4 cellular contexts compared by ENCODE assay signal in the genomic region with DNA sequence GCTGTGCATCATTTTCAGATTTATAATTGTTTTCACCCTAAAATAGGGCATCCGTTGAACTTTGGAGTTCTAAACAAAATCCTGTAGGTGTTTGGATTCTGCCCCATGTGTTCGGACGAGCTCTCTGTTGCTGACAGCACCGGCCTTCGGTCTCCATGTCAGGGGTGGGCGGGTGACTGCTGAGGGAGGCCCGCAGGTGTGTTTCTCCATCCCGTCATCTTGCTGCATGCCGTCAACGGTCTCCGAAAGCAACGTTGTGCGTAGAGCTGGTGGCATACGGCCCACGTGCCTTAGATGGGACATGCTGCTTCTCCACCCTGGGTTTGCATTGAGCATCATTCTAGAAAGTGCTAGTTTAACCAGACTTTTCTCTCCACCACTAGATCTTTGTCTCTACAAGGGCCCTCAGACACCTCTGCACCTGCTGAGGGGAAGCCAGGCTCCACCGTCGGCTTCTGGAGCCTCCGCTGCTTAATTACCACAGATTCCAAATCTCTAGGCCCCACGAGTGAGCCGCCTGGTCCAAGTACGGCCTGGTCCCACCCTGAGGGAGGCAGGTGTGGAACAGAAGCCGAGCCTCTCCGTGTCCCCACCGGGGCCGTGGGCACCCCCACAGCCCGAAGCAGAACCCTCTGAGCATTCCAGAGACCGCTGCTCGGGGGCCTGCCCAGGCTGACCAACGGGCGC.
TF ChIP-seq lines count a peak whose summit lies in the region.

No MANE protein-coding gene starts in this region.

TF ChIP-seq in SK-N-SH, 30 proteins besides CTCF, POLR2A, EP300 and RAD21:
- TF ChIP-seq, protein P1, sequence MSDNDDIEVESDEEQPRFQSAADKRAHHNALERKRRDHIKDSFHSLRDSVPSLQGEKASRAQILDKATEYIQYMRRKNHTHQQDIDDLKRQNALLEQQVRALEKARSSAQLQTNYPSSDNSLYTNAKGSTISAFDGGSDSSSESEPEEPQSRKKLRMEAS (IDR thresholded peaks at IDR 0.05; ENCODE audit: low read depth) = no peak
- TF ChIP-seq FOSL2 (IDR thresholded peaks at IDR 0.05; ENCODE audit: borderline replicate concordance, low read depth) (no peak), JUND (IDR thresholded peaks at IDR 0.05) (no peak), RCOR1 (IDR thresholded peaks at IDR 0.05; ENCODE audit: low read length) (no peak), SMC3 (IDR thresholded peaks at IDR 0.05; ENCODE audit: low read depth, low read length) (no peak), FOXJ3 (CRISPR knock-in tag; IDR thresholded peaks at IDR 0.05) (no peak), RFX5 (IDR thresholded peaks at IDR 0.05; ENCODE audit: low read length) (no peak), FOXM1 (IDR thresholded peaks at IDR 0.05; ENCODE audit: low read depth) (no peak), CHD2 (IDR thresholded peaks at IDR 0.05; ENCODE audit: low read length, partially characterized antibody) (no peak), TAF1 (IDR thresholded peaks at IDR 0.05; ENCODE audit: borderline replicate concordance, low read depth, low read length) (no peak), GATA2 (CRISPR knock-in tag; IDR thresholded peaks at IDR 0.05) (no peak)
- TF ChIP-seq, protein P2, sequence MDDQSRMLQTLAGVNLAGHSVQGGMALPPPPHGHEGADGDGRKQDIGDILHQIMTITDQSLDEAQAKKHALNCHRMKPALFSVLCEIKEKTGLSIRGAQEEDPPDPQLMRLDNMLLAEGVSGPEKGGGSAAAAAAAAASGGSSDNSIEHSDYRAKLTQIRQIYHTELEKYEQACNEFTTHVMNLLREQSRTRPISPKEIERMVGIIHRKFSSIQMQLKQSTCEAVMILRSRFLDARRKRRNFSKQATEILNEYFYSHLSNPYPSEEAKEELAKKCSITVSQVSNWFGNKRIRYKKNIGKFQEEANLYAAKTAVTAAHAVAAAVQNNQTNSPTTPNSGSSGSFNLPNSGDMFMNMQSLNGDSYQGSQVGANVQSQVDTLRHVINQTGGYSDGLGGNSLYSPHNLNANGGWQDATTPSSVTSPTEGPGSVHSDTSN (IDR thresholded peaks at IDR 0.05) = no peak
- TF ChIP-seq, protein P3, sequence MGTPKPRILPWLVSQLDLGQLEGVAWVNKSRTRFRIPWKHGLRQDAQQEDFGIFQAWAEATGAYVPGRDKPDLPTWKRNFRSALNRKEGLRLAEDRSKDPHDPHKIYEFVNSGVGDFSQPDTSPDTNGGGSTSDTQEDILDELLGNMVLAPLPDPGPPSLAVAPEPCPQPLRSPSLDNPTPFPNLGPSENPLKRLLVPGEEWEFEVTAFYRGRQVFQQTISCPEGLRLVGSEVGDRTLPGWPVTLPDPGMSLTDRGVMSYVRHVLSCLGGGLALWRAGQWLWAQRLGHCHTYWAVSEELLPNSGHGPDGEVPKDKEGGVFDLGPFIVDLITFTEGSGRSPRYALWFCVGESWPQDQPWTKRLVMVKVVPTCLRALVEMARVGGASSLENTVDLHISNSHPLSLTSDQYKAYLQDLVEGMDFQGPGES (IDR thresholded peaks at IDR 0.05; ENCODE audit: low read depth, low read length) = no peak
TF ChIP-seq in SK-N-SH: peak in this region for 0.

TF ChIP-seq in SK-N-SH treated with all-trans-retinoic acid at 6 μM for 48 hours, 23 proteins besides CTCF, POLR2A, EP300 and RAD21:
- TF ChIP-seq, protein P4, sequence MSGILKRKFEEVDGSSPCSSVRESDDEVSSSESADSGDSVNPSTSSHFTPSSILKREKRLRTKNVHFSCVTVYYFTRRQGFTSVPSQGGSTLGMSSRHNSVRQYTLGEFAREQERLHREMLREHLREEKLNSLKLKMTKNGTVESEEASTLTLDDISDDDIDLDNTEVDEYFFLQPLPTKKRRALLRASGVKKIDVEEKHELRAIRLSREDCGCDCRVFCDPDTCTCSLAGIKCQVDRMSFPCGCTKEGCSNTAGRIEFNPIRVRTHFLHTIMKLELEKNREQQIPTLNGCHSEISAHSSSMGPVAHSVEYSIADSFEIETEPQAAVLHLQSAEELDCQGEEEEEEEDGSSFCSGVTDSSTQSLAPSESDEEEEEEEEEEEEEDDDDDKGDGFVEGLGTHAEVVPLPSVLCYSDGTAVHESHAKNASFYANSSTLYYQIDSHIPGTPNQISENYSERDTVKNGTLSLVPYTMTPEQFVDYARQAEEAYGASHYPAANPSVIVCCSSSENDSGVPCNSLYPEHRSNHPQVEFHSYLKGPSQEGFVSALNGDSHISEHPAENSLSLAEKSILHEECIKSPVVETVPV (CRISPR knock-in tag; IDR thresholded peaks at IDR 0.05) = no peak
- TF ChIP-seq CSDC2 (CRISPR knock-in tag; IDR thresholded peaks at IDR 0.05) = no peak
- TF ChIP-seq, protein P5, sequence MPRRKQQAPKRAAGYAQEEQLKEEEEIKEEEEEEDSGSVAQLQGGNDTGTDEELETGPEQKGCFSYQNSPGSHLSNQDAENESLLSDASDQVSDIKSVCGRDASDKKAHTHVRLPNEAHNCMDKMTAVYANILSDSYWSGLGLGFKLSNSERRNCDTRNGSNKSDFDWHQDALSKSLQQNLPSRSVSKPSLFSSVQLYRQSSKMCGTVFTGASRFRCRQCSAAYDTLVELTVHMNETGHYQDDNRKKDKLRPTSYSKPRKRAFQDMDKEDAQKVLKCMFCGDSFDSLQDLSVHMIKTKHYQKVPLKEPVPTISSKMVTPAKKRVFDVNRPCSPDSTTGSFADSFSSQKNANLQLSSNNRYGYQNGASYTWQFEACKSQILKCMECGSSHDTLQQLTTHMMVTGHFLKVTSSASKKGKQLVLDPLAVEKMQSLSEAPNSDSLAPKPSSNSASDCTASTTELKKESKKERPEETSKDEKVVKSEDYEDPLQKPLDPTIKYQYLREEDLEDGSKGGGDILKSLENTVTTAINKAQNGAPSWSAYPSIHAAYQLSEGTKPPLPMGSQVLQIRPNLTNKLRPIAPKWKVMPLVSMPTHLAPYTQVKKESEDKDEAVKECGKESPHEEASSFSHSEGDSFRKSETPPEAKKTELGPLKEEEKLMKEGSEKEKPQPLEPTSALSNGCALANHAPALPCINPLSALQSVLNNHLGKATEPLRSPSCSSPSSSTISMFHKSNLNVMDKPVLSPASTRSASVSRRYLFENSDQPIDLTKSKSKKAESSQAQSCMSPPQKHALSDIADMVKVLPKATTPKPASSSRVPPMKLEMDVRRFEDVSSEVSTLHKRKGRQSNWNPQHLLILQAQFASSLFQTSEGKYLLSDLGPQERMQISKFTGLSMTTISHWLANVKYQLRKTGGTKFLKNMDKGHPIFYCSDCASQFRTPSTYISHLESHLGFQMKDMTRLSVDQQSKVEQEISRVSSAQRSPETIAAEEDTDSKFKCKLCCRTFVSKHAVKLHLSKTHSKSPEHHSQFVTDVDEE (CRISPR knock-in tag; IDR thresholded peaks at IDR 0.05) = no peak
- TF ChIP-seq OSR1 (CRISPR knock-in tag; IDR thresholded peaks at IDR 0.05) = no peak
- TF ChIP-seq TCF4 (CRISPR knock-in tag; IDR thresholded peaks at IDR 0.05; ENCODE audit: borderline replicate concordance) = no peak
- TF ChIP-seq PPARA (CRISPR knock-in tag; IDR thresholded peaks at IDR 0.05; ENCODE audit: borderline replicate concordance) = no peak
- TF ChIP-seq ESRRG (CRISPR knock-in tag; IDR thresholded peaks at IDR 0.05) = no peak
- TF ChIP-seq ARNTL (CRISPR knock-in tag; IDR thresholded peaks at IDR 0.05; ENCODE audit: borderline replicate concordance, low read depth) = no peak
- no peak for TF ChIP-seq ZC3H10 (CRISPR knock-in tag; IDR thresholded peaks at IDR 0.05)
- TF ChIP-seq ZFP30 (CRISPR knock-in tag; IDR thresholded peaks at IDR 0.05) = no peak
- TF ChIP-seq ISL1 (CRISPR knock-in tag; IDR thresholded peaks at IDR 0.05) = no peak
- no peak for TF ChIP-seq RARB (CRISPR knock-in tag; IDR thresholded peaks at IDR 0.05)
- TF ChIP-seq ZNF565 (CRISPR knock-in tag; conservative IDR thresholded peaks at IDR 0.05; ENCODE audit: low read depth) = no peak

TF ChIP-seq in GM12891, 5 proteins besides CTCF, POLR2A, EP300 and RAD21:
- no peak for TF ChIP-seq POU2F2 (IDR thresholded peaks at IDR 0.05; ENCODE audit: low read depth, low read length)
- TF ChIP-seq TAF1 (IDR thresholded peaks at IDR 0.05; ENCODE audit: low read depth, low read length) = no peak
- TF ChIP-seq PAX5 (IDR thresholded peaks at IDR 0.05; ENCODE audit: insufficient read depth, low read length, severe bottlenecking) = no peak
- no peak for TF ChIP-seq SPI1 (IDR thresholded peaks at IDR 0.05; ENCODE audit: low read depth, low read length)
- no peak for TF ChIP-seq POLR2AphosphoS5 (IDR thresholded peaks at IDR 0.05; ENCODE audit: low read depth, low read length)

TF ChIP-seq in GM12878, 131 proteins besides CTCF, POLR2A, EP300 and RAD21:
- TF ChIP-seq CREB1 (IDR thresholded peaks at IDR 0.05; ENCODE audit: low read depth) (no peak), CBX3 (IDR thresholded peaks at IDR 0.05; ENCODE audit: borderline replicate concordance, low read depth) (no peak), ZNF207 (IDR thresholded peaks at IDR 0.05; ENCODE audit: borderline replicate concordance) (no peak), RCOR1 (conservative IDR thresholded peaks at IDR 0.05; ENCODE audit: low read depth, low read length) (no peak), ZNF622 (IDR thresholded peaks at IDR 0.05) (no peak), JUND (IDR thresholded peaks at IDR 0.05; ENCODE audit: low read depth, low read length) (no peak), SREBF1 (IDR thresholded peaks at IDR 0.05; ENCODE audit: low read length) (no peak), KLF5 (IDR thresholded peaks at IDR 0.05; ENCODE audit: partially characterized antibody) (no peak), ATF7 (IDR thresholded peaks at IDR 0.05; ENCODE audit: low read depth) (no peak), MEF2B (IDR thresholded peaks at IDR 0.05; ENCODE audit: partially characterized antibody, poor library complexity, severe bottlenecking) (no peak), NFIC (IDR thresholded peaks at IDR 0.05; ENCODE audit: low read depth, low read length) (no peak), ESRRA (IDR thresholded peaks at IDR 0.05; ENCODE audit: low read length) (no peak), HDAC2 (IDR thresholded peaks at IDR 0.05) (no peak), CHD4 (IDR thresholded peaks at IDR 0.05) (no peak), MTA3 (IDR thresholded peaks at IDR 0.05; ENCODE audit: borderline replicate concordance, low read length) (no peak)
- TF ChIP-seq, protein P6, sequence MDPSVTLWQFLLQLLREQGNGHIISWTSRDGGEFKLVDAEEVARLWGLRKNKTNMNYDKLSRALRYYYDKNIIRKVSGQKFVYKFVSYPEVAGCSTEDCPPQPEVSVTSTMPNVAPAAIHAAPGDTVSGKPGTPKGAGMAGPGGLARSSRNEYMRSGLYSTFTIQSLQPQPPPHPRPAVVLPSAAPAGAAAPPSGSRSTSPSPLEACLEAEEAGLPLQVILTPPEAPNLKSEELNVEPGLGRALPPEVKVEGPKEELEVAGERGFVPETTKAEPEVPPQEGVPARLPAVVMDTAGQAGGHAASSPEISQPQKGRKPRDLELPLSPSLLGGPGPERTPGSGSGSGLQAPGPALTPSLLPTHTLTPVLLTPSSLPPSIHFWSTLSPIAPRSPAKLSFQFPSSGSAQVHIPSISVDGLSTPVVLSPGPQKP (IDR thresholded peaks at IDR 0.05; ENCODE audit: low read depth, low read length) = no peak
- TF ChIP-seq, protein P7, sequence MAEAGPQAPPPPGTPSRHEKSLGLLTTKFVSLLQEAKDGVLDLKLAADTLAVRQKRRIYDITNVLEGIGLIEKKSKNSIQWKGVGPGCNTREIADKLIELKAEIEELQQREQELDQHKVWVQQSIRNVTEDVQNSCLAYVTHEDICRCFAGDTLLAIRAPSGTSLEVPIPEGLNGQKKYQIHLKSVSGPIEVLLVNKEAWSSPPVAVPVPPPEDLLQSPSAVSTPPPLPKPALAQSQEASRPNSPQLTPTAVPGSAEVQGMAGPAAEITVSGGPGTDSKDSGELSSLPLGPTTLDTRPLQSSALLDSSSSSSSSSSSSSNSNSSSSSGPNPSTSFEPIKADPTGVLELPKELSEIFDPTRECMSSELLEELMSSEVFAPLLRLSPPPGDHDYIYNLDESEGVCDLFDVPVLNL (IDR thresholded peaks at IDR 0.05; ENCODE audit: low read depth, low read length) = no peak
- TF ChIP-seq, protein P8, sequence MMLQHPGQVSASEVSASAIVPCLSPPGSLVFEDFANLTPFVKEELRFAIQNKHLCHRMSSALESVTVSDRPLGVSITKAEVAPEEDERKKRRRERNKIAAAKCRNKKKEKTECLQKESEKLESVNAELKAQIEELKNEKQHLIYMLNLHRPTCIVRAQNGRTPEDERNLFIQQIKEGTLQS (IDR thresholded peaks at IDR 0.05; ENCODE audit: borderline replicate concordance, extremely low read depth, low read depth, low read length) = no peak
